Comparison of ENCODE assay signal across 10 cellular contexts in genomic region chr16:53090271-53090590, GRCh38. TPM values are rescaled to one million over a fixed set of nuclear protein-coding genes. Genes with fewer than 3 reads are reported as not detected.
DNase-seq lines count a peak whose midpoint lies in the region; ATAC-seq, FAIRE-seq and TF ChIP-seq lines count a peak whose summit lies in the region.
"Had no signal": no experiment of that assay in that cellular context is flagged by ENCODE, and none has a peak within 500 bp of the region (broad histone marks: within the 10 kb centered on the region; RNA-seq: fewer than 3 reads in every experiment).

No MANE protein-coding gene starts in this region.

- H3K27ac ChIP-seq in left ventricle myocardium inferior (replicated peaks) (peak overlapping the region; percentile 94), H1 (ENCODE audit: low read depth, low read length) (peak overlapping the region; percentile 35; the same call in 1 of the 2 replicates)

- no peak for ATAC-seq in left cardiac atrium
- ATAC-seq in natural killer cell treated with Interleukin-12 subunit alpha and Interleukin-12 subunit beta and Interleukin-15 and Interleukin-18, amount 100 ng/mL, for 72 hours = peak in 1 of 2 donors; percentile 1
- ATAC-seq: stimulated activated naive CD8-positive, alpha-beta T cell treated with anti-CD3 and anti-CD28 coated beads, Interleukin-15, amount 100 ng/mL, for 72 hours had no signal

- H3K9ac ChIP-seq in H1 (replicated peaks in 1 of 4; ENCODE audit: extremely low read depth in 1 of 4, low read depth in 3 of 4, low read length in 3 of 4) = peak overlapping the region in 1 of 4 experiments; percentile 5; a peak in 1 of 7 replicates

- peaks cover 42 to 50% of the 10 kb centered on the region in 2 donors for H3K4me1 Mint-ChIP-seq in natural killer cell treated with Interleukin-12 subunit alpha and Interleukin-12 subunit beta and Interleukin-15 and Interleukin-18, amount 100 ng/mL, for 72 hours (ENCODE audit: low read depth in 2 of 2)

- H3K9me3 ChIP-seq in left ventricle myocardium inferior (replicated peaks) = no peaks in the 10 kb centered on the region
- H3K9me3 ChIP-seq in H1 (ENCODE audit: insufficient read depth in 2 of 2, low read depth in 1 of 2, low read length in 1 of 2) = no peaks in the 10 kb centered on the region

- no peak overlapping the region for H3K4ac ChIP-seq in H1 (replicated peaks; ENCODE audit: insufficient read length, low read depth, low read length)

- H3K4me3 Mint-ChIP-seq in natural killer cell treated with Interleukin-12 subunit alpha and Interleukin-12 subunit beta and Interleukin-15 and Interleukin-18, amount 100 ng/mL, for 72 hours = peak overlapping the region; percentile 85
- H3K4me3 Mint-ChIP-seq: stimulated activated naive CD8-positive, alpha-beta T cell treated with anti-CD3 and anti-CD28 coated beads, Interleukin-15, amount 100 ng/mL, for 72 hours had no signal

- no peak overlapping the region for H2AFZ ChIP-seq in H1 (ENCODE audit: low read length)

- no peaks in the 10 kb centered on the region for H4K20me1 ChIP-seq in H1 (replicated peaks in 1 of 2; ENCODE audit: control insufficient read depth in 1 of 2, insufficient read depth in 2 of 2, low read length in 2 of 2)

- TF ChIP-seq RAD21 in H1 (IDR thresholded peaks at IDR 0.05 in 1 of 2, conservative IDR thresholded peaks at IDR 0.05 in 1 of 2; ENCODE audit: low read depth in 2 of 2, low read length in 2 of 2) = no peak

- H3K4me2 ChIP-seq in H1 (ENCODE audit: insufficient read depth in 1 of 2, low read depth in 2 of 2, low read length in 2 of 2) = peak overlapping the region; percentile 54 to 75

- no peak overlapping the region for H4K8ac ChIP-seq in H1 (ENCODE audit: extremely low read depth, insufficient read depth, low read length)

- H3K36me3 Mint-ChIP-seq in natural killer cell treated with Interleukin-12 subunit alpha and Interleukin-12 subunit beta and Interleukin-15 and Interleukin-18, amount 100 ng/mL, for 72 hours = no peaks in the 10 kb centered on the region

- no peak for TF ChIP-seq EP300 in H1 (IDR thresholded peaks at IDR 0.05; ENCODE audit: borderline replicate concordance in 1 of 2, low read depth in 2 of 2, low read length in 2 of 2)

- peaks cover 0 to 10% of the 10 kb centered on the region in 2 experiments; a peak in 1 of 4 replicates for H3K79me2 ChIP-seq in H1 (ENCODE audit: control insufficient read depth in 1 of 2, insufficient read depth in 2 of 2, low read length in 2 of 2)

- H2BK15ac ChIP-seq in H1 (ENCODE audit: low read length) = no peak overlapping the region

- no peak overlapping the region for H3K56ac ChIP-seq in H1 (replicated peaks; ENCODE audit: insufficient read length, low read depth, low read length)

- H4K5ac ChIP-seq in H1 (ENCODE audit: insufficient read length, low read depth, low read length) = no peak overlapping the region

- TF ChIP-seq CTCF in left ventricle myocardium inferior (IDR thresholded peaks at IDR 0.05; ENCODE audit: borderline replicate concordance) (no peak), H1 (IDR thresholded peaks at IDR 0.05; ENCODE audit: control extremely low read depth in 1 of 3, insufficient read depth in 1 of 3, low read depth in 1 of 3, low read length in 3 of 3) (no peak)

- no peaks in the 10 kb centered on the region for H3K9me3 Mint-ChIP-seq in natural killer cell treated with Interleukin-12 subunit alpha and Interleukin-12 subunit beta and Interleukin-15 and Interleukin-18, amount 100 ng/mL, for 72 hours
- H3K9me3 Mint-ChIP-seq: stimulated activated naive CD8-positive, alpha-beta T cell treated with anti-CD3 and anti-CD28 coated beads, Interleukin-15, amount 100 ng/mL, for 72 hours had no signal

- no peak overlapping the region for H2BK120ac ChIP-seq in H1 (replicated peaks; ENCODE audit: low read depth, low read length)

- WGBS in H1 (ENCODE audit: extremely low coverage in 1 of 2, insufficient coverage in 1 of 2, insufficient read length in 1 of 2, insufficient replicate concordance in 2 of 2, low coverage in 1 of 2, low lambda C conversion rate in 2 of 2, missing lambda C conversion rate in 1 of 2), 2 experiments = 44% methylated on average over 5 of the region's 5 CpGs; no CpG with 5 or more reads in 1 of the 2 experiments

- peak overlapping the region; percentile 69 for H2AK5ac ChIP-seq in H1 (ENCODE audit: low read depth, low read length)

- H3K4me1 ChIP-seq in left ventricle myocardium inferior (peaks cover 88% of the 10 kb centered on the region), H1 (replicated peaks in 1 of 4; ENCODE audit: control insufficient read depth in 3 of 4, insufficient read depth in 4 of 4, low read length in 3 of 4) (peaks cover 28 to 53% (median 35%) of the 10 kb centered on the region in 4 experiments)

- peak overlapping the region; percentile 24 for H3K4me3 ChIP-seq in left ventricle myocardium inferior
- H3K4me3 ChIP-seq in H1 (ENCODE audit: extremely low read depth in 1 of 4, insufficient read depth in 2 of 4, low read depth in 3 of 4, low read length in 4 of 4) = peak overlapping the region in 2 of 4 experiments; percentile 4 to 27; a peak in 3 of 8 replicates

- POLR2A ChIA-PET in H1 (lab: Charles Lee; ENCODE audit: partially characterized antibody) = interaction anchor here (0.9 to 3.0 kb wide), 3 partner anchors 10 to 35 kb away, joined by 4 to 15 read pairs (median 6); partner anchors contain the start of gene CHD9

- H3K36me3 ChIP-seq in left ventricle myocardium inferior (no peaks in the 10 kb centered on the region), H1 (ENCODE audit: control insufficient read depth in 2 of 4, insufficient read depth in 4 of 4, low read length in 3 of 4) (no peaks in the 10 kb centered on the region)

- 0 out of 2 replicates have a peak overlapping the region, but pooled peaks have one; percentile 51 for H2BK12ac ChIP-seq in H1 (ENCODE audit: low read depth, low read length)

- H3K27ac Mint-ChIP-seq in natural killer cell treated with Interleukin-12 subunit alpha and Interleukin-12 subunit beta and Interleukin-15 and Interleukin-18, amount 100 ng/mL, for 72 hours = peak overlapping the region; percentile 13 to 53

- H3K18ac ChIP-seq in H1 (ENCODE audit: extremely low read depth, low read length) = no peak overlapping the region

- peaks cover 0 to 2% of the 10 kb centered on the region in 2 donors for H3K27me3 Mint-ChIP-seq in natural killer cell treated with Interleukin-12 subunit alpha and Interleukin-12 subunit beta and Interleukin-15 and Interleukin-18, amount 100 ng/mL, for 72 hours
- H3K27me3 Mint-ChIP-seq: stimulated activated naive CD8-positive, alpha-beta T cell treated with anti-CD3 and anti-CD28 coated beads, Interleukin-15, amount 100 ng/mL, for 72 hours had no signal

- CTCF ChIA-PET in H1 (lab: Charles Lee; ENCODE audit: partially characterized antibody) = interaction anchor here (0.5 to 3.4 kb wide), 4 partner anchors 21 to 42 kb away, joined by 3 to 9 read pairs (median 4); partner anchors contain the start of gene CHD9

- no peak for DNase-seq in left ventricle myocardium inferior
- DNase-seq in left cardiac atrium = no peak
- DNase-seq in H1 (ENCODE audit: low read depth in 1 of 2, low spot score in 2 of 2) = no peak
- DNase-seq in natural killer cell treated with Interleukin-12 subunit alpha and Interleukin-12 subunit beta and Interleukin-15 and Interleukin-18, amount 100 ng/mL, for 72 hours (ENCODE audit: low spot score) = no peak
- DNase-seq in activated T-cell treated with anti-CD3 and anti-CD28 coated beads, Interleukin-2, amount 50 U/mL, for 48 hours = no peak
- DNase-seq in NCI-H82 (lab: John Stamatoyannopoulos, UW) = no peak
- no peak for DNase-seq in HPDE6-E6E7 (ENCODE audit: extremely low spot score)
- DNase-seq in NCI-H526 treated with DMSO at 0.1 percent for 48 hours (lab: John Stamatoyannopoulos, UW) = no peak
- DNase-seq: NCI-H774; stimulated activated naive CD8-positive, alpha-beta T cell treated with anti-CD3 and anti-CD28 coated beads, Interleukin-15, amount 100 ng/mL, for 72 hours had no signal

- intact Hi-C loops in left ventricle myocardium inferior (cut with micrococcal nuclease) = no loop called here
- intact Hi-C loops in left cardiac atrium (cut with DNase I) = loop anchor here in 1 of 2 donors (2.0 kb wide), 1 partner anchor 35 kb away; the partner anchor contains the start of gene CHD9

- no peak for FAIRE-seq in H1 (lab: Jason Lieb, UNC)

- H3K79me1 ChIP-seq in H1 (ENCODE audit: low read depth, low read length) = no peaks in the 10 kb centered on the region; the same call in 1 of the 2 replicates

- H3K14ac ChIP-seq in H1 (ENCODE audit: insufficient read length) = no peak overlapping the region

- no peak overlapping the region for H3K23ac ChIP-seq in H1 (ENCODE audit: insufficient read length)

- H3K27me3 ChIP-seq in left ventricle myocardium inferior (ENCODE audit: low read depth) (no peaks in the 10 kb centered on the region), H1 (replicated peaks in 1 of 4; ENCODE audit: control insufficient read depth in 3 of 4, extremely low read depth in 1 of 4, insufficient read depth in 3 of 4, low read length in 3 of 4) (no peaks in the 10 kb centered on the region; a peak in 1 of 7 replicates)

- TF ChIP-seq POLR2A in H1 (IDR thresholded peaks at IDR 0.05; ENCODE audit: control extremely low read depth in 1 of 2, low read depth in 2 of 2, low read length in 2 of 2) = no peak

- H2BK5ac ChIP-seq in H1 (ENCODE audit: low read depth, low read length) = peak overlapping the region; percentile 73

- peak overlapping the region; percentile 37; the same call in 1 of the 2 replicates for H2BK20ac ChIP-seq in H1 (ENCODE audit: low read length)

- no peaks in the 10 kb centered on the region for H3K23me2 ChIP-seq in H1 (ENCODE audit: low read depth, low read length)

- peak overlapping the region; percentile 8 for H4K91ac ChIP-seq in H1 (replicated peaks; ENCODE audit: insufficient read length, low read length)

RNA-seq across cellular contexts. Expression of gene CHD9, which starts 35.4 kb away (rescaled TPM):
- 38.9 TPM for total RNA-seq in left ventricle myocardium inferior
- 10 to 100 TPM; 44.2 to 60.3 TPM for total RNA-seq in left cardiac atrium
- total RNA-seq in H1 (2021; fragmentation: NEBNext Ultra II Directional; extraction: Animal tissue kit (Norgen Biotek cat#: 25700)) = 27.5 and 32.4 TPM in 2 replicates
- polyA plus RNA-seq in H1 (2011; rRNA removed) = 5.9 and 9.9 TPM in 2 replicates
- polyA plus RNA-seq in H1 (2011; cell fraction: cytosol; rRNA removed) = 12.8 TPM
- polyA plus RNA-seq in H1 (2011; cell fraction: nucleus; rRNA removed) = 8.5 TPM
- polyA plus RNA-seq in H1 (2012, experiment 1 of 2) = 12.2 to 24.6 TPM (median 15.0 TPM) in 4 replicates
- polyA plus RNA-seq in H1 (2012, experiment 2 of 2) = 1.4 TPM
- polyA plus RNA-seq in H1 (2013, experiment 1 of 2) = 28.1 TPM
- polyA plus RNA-seq in H1 (2013, experiment 2 of 2) = 26.4 TPM
- 73.8 and 104 TPM in 2 replicates for polyA minus RNA-seq in H1 (2011; rRNA and poly(A)+ RNA removed)
- polyA minus RNA-seq in H1 (2011; cell fraction: cytosol; rRNA and poly(A)+ RNA removed) = 29.0 TPM
- 131 TPM for polyA minus RNA-seq in H1 (2011; cell fraction: nucleus; rRNA and poly(A)+ RNA removed)
- total RNA-seq in natural killer cell treated with Interleukin-12 subunit alpha and Interleukin-12 subunit beta and Interleukin-15 and Interleukin-18, amount 100 ng/mL, for 72 hours = 10 to 100 TPM; 29.2 to 38.1 TPM

RNA-seq across cellular contexts. Expression of gene CHD9NB, which starts 37.5 kb away (rescaled TPM):
- total RNA-seq in left ventricle myocardium inferior = 0.77 TPM
- under 1 TPM; 0.47 to 0.94 TPM for total RNA-seq in left cardiac atrium
- 3.8 and 4.5 TPM in 2 replicates for total RNA-seq in H1 (2021; fragmentation: NEBNext Ultra II Directional; extraction: Animal tissue kit (Norgen Biotek cat#: 25700))
- polyA plus RNA-seq in H1 (2011; rRNA removed) = 5.3 and 5.9 TPM in 2 replicates
- 10.1 TPM for polyA plus RNA-seq in H1 (2011; cell fraction: cytosol; rRNA removed)
- polyA plus RNA-seq in H1 (2011; cell fraction: nucleus; rRNA removed) = 8.1 TPM
- 6.7 to 11.2 TPM (median 9.3 TPM) in 4 replicates for polyA plus RNA-seq in H1 (2012, experiment 1 of 2)
- 6.5 TPM for polyA plus RNA-seq in H1 (2012, experiment 2 of 2)
- 3.1 TPM for polyA plus RNA-seq in H1 (2013, experiment 1 of 2)
- 2.5 TPM for polyA plus RNA-seq in H1 (2013, experiment 2 of 2)
- polyA minus RNA-seq in H1 (2011; rRNA and poly(A)+ RNA removed) = 9.4 and 12.5 TPM in 2 replicates
- 5.3 TPM for polyA minus RNA-seq in H1 (2011; cell fraction: cytosol; rRNA and poly(A)+ RNA removed)
- polyA minus RNA-seq in H1 (2011; cell fraction: nucleus; rRNA and poly(A)+ RNA removed) = 29.4 TPM
- under 1 TPM in 1 of 2 donors, not detected in 1; 0.17 TPM for total RNA-seq in natural killer cell treated with Interleukin-12 subunit alpha and Interleukin-12 subunit beta and Interleukin-15 and Interleukin-18, amount 100 ng/mL, for 72 hours
